ENCODE assay signal across 1 cellular context in genomic region chr14:79044894-79045624, GRCh38.
TF ChIP-seq lines count a peak whose summit lies in the region.

No MANE protein-coding gene starts in this region.

TF ChIP-seq in HEK293, 187 proteins besides CTCF, POLR2A, EP300 and RAD21 (continued from another document and continues in another):
- TF ChIP-seq ZBTB10 (tag by site-specific recombination; IDR thresholded peaks at IDR 0.05) (no peak), ZSCAN23 (tag by site-specific recombination; IDR thresholded peaks at IDR 0.05) (no peak), ZNF138 (tag by site-specific recombination; IDR thresholded peaks at IDR 0.05; ENCODE audit: borderline replicate concordance) (no peak), ZNF426 (tag by site-specific recombination; IDR thresholded peaks at IDR 0.05) (no peak), ZBTB21 (tag by site-specific recombination; IDR thresholded peaks at IDR 0.05) (0 out of 2 replicates have a peak, but pooled peaks have one; percentile 59), PRDM2 (tag by site-specific recombination; IDR thresholded peaks at IDR 0.05; ENCODE audit: borderline replicate concordance) (no peak), ZNF184 (tag by site-specific recombination; IDR thresholded peaks at IDR 0.05) (peak; percentile 47; the same call in 1 of the 2 replicates), ZNF26 (tag by site-specific recombination; IDR thresholded peaks at IDR 0.05) (no peak), KLF8 (tag by site-specific recombination; IDR thresholded peaks at IDR 0.05) (no peak), ZBTB20 (tag by site-specific recombination; IDR thresholded peaks at IDR 0.05) (no peak), FEZF1 (tag by site-specific recombination; IDR thresholded peaks at IDR 0.05) (peak; percentile 86), BCL6B (tag by site-specific recombination; IDR thresholded peaks at IDR 0.05) (0 out of 2 replicates have a peak, but pooled peaks have one; percentile 8), ZNF266 (tag by site-specific recombination; IDR thresholded peaks at IDR 0.05; ENCODE audit: low read depth) (no peak), ZNF843 (tag by site-specific recombination; IDR thresholded peaks at IDR 0.05) (peak; percentile 77), ZBTB8A (tag by site-specific recombination; IDR thresholded peaks at IDR 0.05) (no peak), OSR2 (tag by site-specific recombination; IDR thresholded peaks at IDR 0.05) (peak; percentile 81), ZNF19 (tag by site-specific recombination; IDR thresholded peaks at IDR 0.05; ENCODE audit: low read depth) (no peak), ZNF335 (tag by site-specific recombination; conservative IDR thresholded peaks at IDR 0.05) (no peak), ZBTB26 (tag by site-specific recombination; optimal IDR thresholded peaks at IDR 0.05) (no peak), GLIS1 (tag by site-specific recombination; IDR thresholded peaks at IDR 0.05) (peak; percentile 41; the same call in 1 of the 2 replicates), ZNF292 (tag by site-specific recombination; IDR thresholded peaks at IDR 0.05; ENCODE audit: borderline replicate concordance, low read depth) (no peak), REPIN1 (tag by site-specific recombination; IDR thresholded peaks at IDR 0.05; ENCODE audit: low read depth) (no peak), ZNF670 (tag by site-specific recombination; IDR thresholded peaks at IDR 0.05; ENCODE audit: low read depth) (no peak), PRDM4 (tag by site-specific recombination; IDR thresholded peaks at IDR 0.05) (no peak), HIC1 (tag by site-specific recombination; IDR thresholded peaks at IDR 0.05) (peak; percentile 42; the same call in 1 of the 2 replicates), GFI1B (tag by site-specific recombination; IDR thresholded peaks at IDR 0.05) (peak; percentile 66; the same call in 1 of the 2 replicates), ZNF174 (tag by site-specific recombination; IDR thresholded peaks at IDR 0.05) (no peak), ZNF2 (tag by site-specific recombination; IDR thresholded peaks at IDR 0.05) (no peak), IKZF3 (tag by site-specific recombination; IDR thresholded peaks at IDR 0.05) (no peak; the same call in 1 of the 2 replicates), ZNF248 (tag by site-specific recombination; IDR thresholded peaks at IDR 0.05) (no peak), ZNF530 (tag by site-specific recombination; IDR thresholded peaks at IDR 0.05; ENCODE audit: low read depth) (no peak), ZBTB17 (tag by site-specific recombination; IDR thresholded peaks at IDR 0.05) (peak; percentile 74), ZSCAN30 (tag by site-specific recombination; IDR thresholded peaks at IDR 0.05) (peak; percentile 79), TSHZ1 (tag by site-specific recombination; IDR thresholded peaks at IDR 0.05; ENCODE audit: borderline replicate concordance) (peak; percentile 53; the same call in 1 of the 2 replicates)
